Comparison of ENCODE assay signal across 8 cellular contexts in the genomic region with DNA sequence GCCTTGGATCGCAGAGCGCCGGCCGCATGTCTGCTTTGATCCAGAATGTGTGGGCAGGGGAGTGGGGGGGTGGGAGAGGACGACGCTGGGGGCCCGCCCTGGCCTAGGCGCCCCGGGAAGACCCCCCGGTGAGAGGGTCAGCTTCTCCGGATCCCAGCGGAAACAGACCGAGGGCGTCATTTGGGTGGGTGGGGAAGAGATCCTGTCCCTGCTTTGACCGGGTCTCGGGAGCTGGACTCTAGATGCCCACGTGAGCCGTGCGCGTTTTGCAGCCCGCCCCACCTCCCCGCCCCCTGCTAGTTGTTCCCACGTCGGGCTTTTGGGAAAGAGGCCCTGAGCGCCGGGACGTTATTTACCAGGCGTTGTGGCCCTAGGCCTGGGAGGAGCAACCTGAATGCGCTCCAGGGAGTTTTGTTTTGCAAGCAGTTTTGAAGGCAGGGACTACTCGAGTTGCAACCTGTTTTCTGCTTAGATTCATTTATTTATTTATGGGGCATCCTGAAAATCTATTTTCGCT. TPM values are rescaled to one million over a fixed set of nuclear protein-coding genes. Genes with fewer than 3 reads are reported as not detected.
DNase-seq lines count a peak whose midpoint lies in the region; ATAC-seq, FAIRE-seq and TF ChIP-seq lines count a peak whose summit lies in the region.

No MANE protein-coding gene starts in this region.

- no peaks in the 10 kb centered on the region for H3K27me3 ChIP-seq in HAP-1 (ENCODE audit: low read depth)

- no peaks in the 10 kb centered on the region for H3K36me3 ChIP-seq in HAP-1 (replicated peaks)

- H3K9me3 Mint-ChIP-seq in WTC11: no peaks in the 10 kb centered on the region
- H3K9me3 Mint-ChIP-seq in activated T-helper 1 cell treated with anti-CD3 and anti-CD28 coated beads, Interleukin-12 subunit alpha, Interleukin-12 subunit beta, Interleukin-2, Interleukin-4 antibody, amounts not matched to agents 30 ng/mL and 10 ng/mL and 1 ng/mL, durations not matched to agents 14 hours and 24 hours and 36 hours: no peaks in the 10 kb centered on the region

- 0 out of 2 replicates have a peak, but pooled peaks cover 3% of the 10 kb centered on the region for H3K36me3 Mint-ChIP-seq in WTC11
- H3K36me3 Mint-ChIP-seq in activated T-helper 1 cell treated with anti-CD3 and anti-CD28 coated beads, Interleukin-12 subunit alpha, Interleukin-12 subunit beta, Interleukin-2, Interleukin-4 antibody, amounts not matched to agents 30 ng/mL and 10 ng/mL and 1 ng/mL, durations not matched to agents 14 hours and 24 hours and 36 hours (ENCODE audit: low read depth): no peaks in the 10 kb centered on the region

- intact Hi-C loops in left cardiac atrium (cut with DNase I): no loop called here
- intact Hi-C loops in activated T-helper 1 cell treated with anti-CD3 and anti-CD28 coated beads, Interleukin-12 subunit alpha, Interleukin-12 subunit beta, Interleukin-2, Interleukin-4 antibody, amounts not matched to agents 30 ng/mL and 10 ng/mL and 1 ng/mL, durations not matched to agents 14 hours and 24 hours and 36 hours (cut with micrococcal nuclease): loop anchor here (5.0 kb wide), 2 partner anchors 184 to 1536 kb away; partner anchors contain the start of genes BMP6 and NRN1

- in situ Hi-C loops in HAP-1 (cut with MboI; ENCODE audit: low sequenced_read_pairs): no loop called here

- DNase-seq in A549 (ENCODE audit: low read depth in 1 of 2, low spot score in 1 of 2) (peak; percentile 71 to 76), HAP-1 (ENCODE audit: low spot score in 2 of 2) (peak; percentile 67 to 88), WTC11 (ENCODE audit: low spot score) (peak; percentile 68), left cardiac atrium (peak; percentile 74), renal cortical epithelial cell (ENCODE audit: low read depth) (peak; percentile 49), cerebellar nuclear complex (lab: John Stamatoyannopoulos, UW) (no peak)
- no peak for DNase-seq in activated T-helper 1 cell treated with anti-CD3 and anti-CD28 coated beads, Interleukin-12 subunit alpha, Interleukin-12 subunit beta, Interleukin-2, Interleukin-4 antibody, amounts not matched to agents 30 ng/mL and 10 ng/mL and 1 ng/mL, durations not matched to agents 14 hours and 24 hours and 36 hours (ENCODE audit: low spot score)

- WGBS in A549 (ENCODE audit: missing lambda C conversion rate): 4% methylated on average over 15 of the region's 31 CpGs

- H3K27ac Mint-ChIP-seq in WTC11: no peak overlapping the region
- no peak overlapping the region for H3K27ac Mint-ChIP-seq in activated T-helper 1 cell treated with anti-CD3 and anti-CD28 coated beads, Interleukin-12 subunit alpha, Interleukin-12 subunit beta, Interleukin-2, Interleukin-4 antibody, amounts not matched to agents 30 ng/mL and 10 ng/mL and 1 ng/mL, durations not matched to agents 14 hours and 24 hours and 36 hours

- peaks cover 36% of the 10 kb centered on the region for H3K27me3 Mint-ChIP-seq in WTC11 (ENCODE audit: low read depth)
- peaks cover 68% of the 10 kb centered on the region for H3K27me3 Mint-ChIP-seq in activated T-helper 1 cell treated with anti-CD3 and anti-CD28 coated beads, Interleukin-12 subunit alpha, Interleukin-12 subunit beta, Interleukin-2, Interleukin-4 antibody, amounts not matched to agents 30 ng/mL and 10 ng/mL and 1 ng/mL, durations not matched to agents 14 hours and 24 hours and 36 hours (ENCODE audit: insufficient read depth)

- FAIRE-seq in A549 (lab: Jason Lieb, UNC): no peak

- TF ChIP-seq POLR2A in A549 (IDR thresholded peaks at IDR 0.05; ENCODE audit: low read length): 0 out of 2 replicates have a peak, but pooled peaks have one; percentile 14

- H3K4me3 ChIP-seq in A549 (peak overlapping the region; percentile 66), HAP-1 (peak overlapping the region; percentile 78)

- ATAC-seq in A549 (peak; percentile 58 to 70), WTC11 (peak; percentile 18), left cardiac atrium (peak; percentile 62 to 63), GM18907 (IDR thresholded peaks at IDR 0.05; ENCODE audit: unreplicated experiment) (no peak)

- peak overlapping the region; percentile 88 for H3K4me3 Mint-ChIP-seq in WTC11
- no peak overlapping the region for H3K4me3 Mint-ChIP-seq in activated T-helper 1 cell treated with anti-CD3 and anti-CD28 coated beads, Interleukin-12 subunit alpha, Interleukin-12 subunit beta, Interleukin-2, Interleukin-4 antibody, amounts not matched to agents 30 ng/mL and 10 ng/mL and 1 ng/mL, durations not matched to agents 14 hours and 24 hours and 36 hours

- H3K9me3 ChIP-seq in A549: no peaks in the 10 kb centered on the region
- H3K9me3 ChIP-seq in HAP-1: no peaks in the 10 kb centered on the region

- no peak for TF ChIP-seq EP300 in A549 (IDR thresholded peaks at IDR 0.05)

- H3K4me2 ChIP-seq in A549: peak overlapping the region; percentile 88

- CTCF ChIA-PET in A549 (lab: Yijun Ruan, JAX): interaction anchor here (0.6 kb wide), 1 partner anchor 112 kb away, joined by 3 read pairs; no protein-coding TSS in a partner anchor
- CTCF ChIA-PET in WTC11 (lab: Charles Lee): interaction anchor here (0.5 kb wide), 1 partner anchor 642 kb away, joined by 3 read pairs; no protein-coding TSS in a partner anchor

- peaks cover 48% of the 10 kb centered on the region for H3K4me1 Mint-ChIP-seq in WTC11
- peaks cover 6% of the 10 kb centered on the region for H3K4me1 Mint-ChIP-seq in activated T-helper 1 cell treated with anti-CD3 and anti-CD28 coated beads, Interleukin-12 subunit alpha, Interleukin-12 subunit beta, Interleukin-2, Interleukin-4 antibody, amounts not matched to agents 30 ng/mL and 10 ng/mL and 1 ng/mL, durations not matched to agents 14 hours and 24 hours and 36 hours (ENCODE audit: low read depth)

- POLR2A ChIA-PET in A549 (lab: Yijun Ruan, JAX) (interaction anchor here (0.5 to 1.0 kb wide), 2 partner anchors 74 to 114 kb away, joined by 3 read pairs; no protein-coding TSS in a partner anchor), WTC11 (lab: Charles Lee) (interaction anchor here (0.6 to 0.7 kb wide), 2 partner anchors 185 to 412 kb away, joined by 5 to 10 read pairs; no protein-coding TSS in a partner anchor)

- H3K27ac ChIP-seq in A549: peak overlapping the region; percentile 86 to 95

- 0 out of 5 replicates have a peak, but pooled peaks of 1 of the 2 experiments have one; percentile 11 for TF ChIP-seq RAD21 in A549 (conservative IDR thresholded peaks at IDR 0.05 in 1 of 2, IDR thresholded peaks at IDR 0.05 in 1 of 2)

- H3K4me1 ChIP-seq in A549 (peaks cover 22% of the 10 kb centered on the region), HAP-1 (peaks cover 22% of the 10 kb centered on the region)

- no peak for TF ChIP-seq CTCF in A549 (IDR thresholded peaks at IDR 0.05)
- TF ChIP-seq CTCF in WTC11 (IDR thresholded peaks at IDR 0.05): no peak

TF ChIP-seq in A549, 52 proteins besides CTCF, POLR2A, EP300 and RAD21 (continues in another document):
- TF ChIP-seq, protein P1, sequence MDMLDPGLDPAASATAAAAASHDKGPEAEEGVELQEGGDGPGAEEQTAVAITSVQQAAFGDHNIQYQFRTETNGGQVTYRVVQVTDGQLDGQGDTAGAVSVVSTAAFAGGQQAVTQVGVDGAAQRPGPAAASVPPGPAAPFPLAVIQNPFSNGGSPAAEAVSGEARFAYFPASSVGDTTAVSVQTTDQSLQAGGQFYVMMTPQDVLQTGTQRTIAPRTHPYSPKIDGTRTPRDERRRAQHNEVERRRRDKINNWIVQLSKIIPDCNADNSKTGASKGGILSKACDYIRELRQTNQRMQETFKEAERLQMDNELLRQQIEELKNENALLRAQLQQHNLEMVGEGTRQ (IDR thresholded peaks at IDR 0.05): peak; percentile 47
- no peak for TF ChIP-seq PHF8 (IDR thresholded peaks at IDR 0.05; ENCODE audit: borderline replicate concordance, low read depth)
- 0 out of 5 replicates have a peak, but pooled peaks of 1 of the 2 experiments have one; percentile 13 for TF ChIP-seq JUN (IDR thresholded peaks at IDR 0.05)
- no peak for TF ChIP-seq CBX2 (IDR thresholded peaks at IDR 0.05; ENCODE audit: borderline replicate concordance, low read depth)

TF ChIP-seq in WTC11, 78 proteins besides CTCF, POLR2A, EP300 and RAD21 (continues in another document):
- TF ChIP-seq SMAD4 (CRISPR knock-in tag; IDR thresholded peaks at IDR 0.05): no peak
- no peak for TF ChIP-seq GRHL2 (CRISPR knock-in tag; IDR thresholded peaks at IDR 0.05; ENCODE audit: insufficient replicate concordance, severe bottlenecking)
- peak; percentile 36; the same call in 1 of the 2 replicates for TF ChIP-seq FOXK1 (CRISPR knock-in tag; IDR thresholded peaks at IDR 0.05)
- TF ChIP-seq TEAD4 (CRISPR knock-in tag; IDR thresholded peaks at IDR 0.05): no peak
- no peak for TF ChIP-seq NFYB (CRISPR knock-in tag; conservative IDR thresholded peaks at IDR 0.05; ENCODE audit: low read depth)

RNA-seq across cellular contexts. Expression of gene DSP, which starts 1.5 kb away (rescaled TPM):
- 34.1 and 45.4 TPM in 2 replicates for polyA plus RNA-seq in A549 (2011; rRNA removed)
- polyA plus RNA-seq in A549 (2012; cell fraction: cytosol; rRNA removed): 5.0 and 5.3 TPM in 2 replicates
- polyA plus RNA-seq in A549 (2012; cell fraction: nucleus; rRNA removed): 10.2 and 13.4 TPM in 2 replicates
- 12.9 to 15.2 TPM (median 14.1 TPM) in 3 replicates for polyA plus RNA-seq in A549 (2017; fragmentation: RNase III; extraction: RNeasy Plus Mini Kit Qiagen cat#74134 plus additional on column Dnase treatment)
- polyA minus RNA-seq in A549 (2011; rRNA and poly(A)+ RNA removed): 60.2 and 72.2 TPM in 2 replicates
- total RNA-seq in WTC11 (2021): 74.5 to 77.0 TPM (median 76.1 TPM) in 3 replicates
- 100 to 1,000 TPM; 179 to 198 TPM for total RNA-seq in left cardiac atrium
- 104 and 173 TPM in 2 replicates for total RNA-seq in renal cortical epithelial cell
- total RNA-seq in activated T-helper 1 cell treated with anti-CD3 and anti-CD28 coated beads, Interleukin-12 subunit alpha, Interleukin-12 subunit beta, Interleukin-2, Interleukin-4 antibody, amounts not matched to agents 30 ng/mL and 10 ng/mL and 1 ng/mL, durations not matched to agents 14 hours and 24 hours and 36 hours: not detected in 2 replicates

RNA-seq across cellular contexts. Expression of gene SNRNP48, which starts 47.1 kb away (rescaled TPM):
- polyA plus RNA-seq in A549 (2011; rRNA removed) (10.6 and 13.7 TPM in 2 replicates), A549 (2017; fragmentation: RNase III; extraction: RNeasy Plus Mini Kit Qiagen cat#74134 plus additional on column Dnase treatment) (12.8 to 13.9 TPM (median 13.0 TPM) in 3 replicates)
- polyA plus RNA-seq in A549 (2012; cell fraction: cytosol; rRNA removed): 3.5 and 4.2 TPM in 2 replicates
- polyA plus RNA-seq in A549 (2012; cell fraction: nucleus; rRNA removed): 2.6 and 4.1 TPM in 2 replicates
- 3.0 and 3.3 TPM in 2 replicates for polyA minus RNA-seq in A549 (2011; rRNA and poly(A)+ RNA removed)
- total RNA-seq in WTC11 (2021) (17.6 to 24.0 TPM (median 21.4 TPM) in 3 replicates), left cardiac atrium (10 to 100 TPM; 10.3 to 12.6 TPM), renal cortical epithelial cell (12.7 and 14.1 TPM in 2 replicates)
- 17.7 and 18.0 TPM in 2 replicates for total RNA-seq in activated T-helper 1 cell treated with anti-CD3 and anti-CD28 coated beads, Interleukin-12 subunit alpha, Interleukin-12 subunit beta, Interleukin-2, Interleukin-4 antibody, amounts not matched to agents 30 ng/mL and 10 ng/mL and 1 ng/mL, durations not matched to agents 14 hours and 24 hours and 36 hours

Comparison
In these comparisons a context has a peak if more than half of its experiments do, and no peak if none do; other contexts are left out.
1. DNase-seq: peak in A549 (2 of 2), HAP-1 (2 of 2), WTC11 (single experiment), left cardiac atrium (single experiment) and renal cortical epithelial cell (single experiment); none in cerebellar nuclear complex (0 of 2) and activated T-helper 1 cell treated with anti-CD3 and anti-CD28 coated beads, Interleukin-12 subunit alpha, Interleukin-12 subunit beta, Interleukin-2, Interleukin-4 antibody, amounts not matched to agents 30 ng/mL and 10 ng/mL and 1 ng/mL, durations not matched to agents 14 hours and 24 hours and 36 hours (single experiment).
2. RNA of gene DSP, which starts 1.5 kb away (total RNA-seq): 179 to 198 TPM in left cardiac atrium, 104 to 173 TPM in renal cortical epithelial cell and 74.5 to 77.0 TPM in WTC11; not detected in activated T-helper 1 cell treated with anti-CD3 and anti-CD28 coated beads, Interleukin-12 subunit alpha, Interleukin-12 subunit beta, Interleukin-2, Interleukin-4 antibody, amounts not matched to agents 30 ng/mL and 10 ng/mL and 1 ng/mL, durations not matched to agents 14 hours and 24 hours and 36 hours; every median in the first group is over 10 times any median in the second.